1 cellular context compared by ENCODE assay signal in genomic region chr14:24232645-24233537, GRCh38.
TF ChIP-seq lines count a peak whose summit lies in the region.

Gene GMPR2, plus strand, starts transcription at chr14:24232929. Its CDS starts 325 bp downstream, at chr14:24233254.

TF ChIP-seq in HepG2, 621 proteins besides CTCF, POLR2A, EP300 and RAD21 (continued from another document and continues in another):
- TF ChIP-seq ZBTB40 (IDR thresholded peaks at IDR 0.05) (peak; percentile 60), ZBTB40 (CRISPR knock-in tag; IDR thresholded peaks at IDR 0.05) (no peak; the same call in none of the 2 replicates), BRD4 (CRISPR knock-in tag; IDR thresholded peaks at IDR 0.05) (peak; percentile 86), KMT2A (CRISPR knock-in tag; IDR thresholded peaks at IDR 0.05) (peak; percentile 73), TCF7 (IDR thresholded peaks at IDR 0.05; ENCODE audit: low read depth) (no peak), ZKSCAN1 (IDR thresholded peaks at IDR 0.05; ENCODE audit: low read length) (no peak), HOXD1 (CRISPR knock-in tag; IDR thresholded peaks at IDR 0.05) (peak; percentile 31; the same call in 1 of the 2 replicates), ZBED4 (CRISPR knock-in tag; IDR thresholded peaks at IDR 0.05; ENCODE audit: borderline replicate concordance) (peak; percentile 74; the same call in 1 of the 2 replicates), SNRNP70 (IDR thresholded peaks at IDR 0.05; ENCODE audit: low read depth, low read length) (no peak), ZNF256 (CRISPR knock-in tag; conservative IDR thresholded peaks at IDR 0.05) (peak; percentile 79; the same call in 1 of the 2 replicates), GTF2F1 (IDR thresholded peaks at IDR 0.05; ENCODE audit: low read length) (no peak), RFX1 (IDR thresholded peaks at IDR 0.05) (0 out of 2 replicates have a peak, but pooled peaks have one; percentile 7), KLF11 (CRISPR knock-in tag; IDR thresholded peaks at IDR 0.05) (peak; percentile 88; the same call in 1 of the 2 replicates), NFIB (CRISPR knock-in tag; IDR thresholded peaks at IDR 0.05; ENCODE audit: borderline replicate concordance) (no peak), TRIM24 (CRISPR knock-in tag; IDR thresholded peaks at IDR 0.05) (no peak), POLR2G (IDR thresholded peaks at IDR 0.05; ENCODE audit: low read depth, low read length) (peak; percentile 96), STAT6 (CRISPR knock-in tag; IDR thresholded peaks at IDR 0.05; ENCODE audit: borderline replicate concordance) (no peak; the same call in 1 of the 2 replicates), SIN3A (IDR thresholded peaks at IDR 0.05; ENCODE audit: borderline replicate concordance, low read depth, low read length) (no peak), ZNF234 (CRISPR knock-in tag; conservative IDR thresholded peaks at IDR 0.05) (peak; percentile 1; the same call in 1 of the 2 replicates), AHDC1 (CRISPR knock-in tag; IDR thresholded peaks at IDR 0.05; ENCODE audit: borderline replicate concordance) (peak; percentile 70; the same call in 1 of the 2 replicates), ZNF589 (CRISPR knock-in tag; conservative IDR thresholded peaks at IDR 0.05) (no peak; the same call in none of the 2 replicates), THRA (CRISPR knock-in tag; IDR thresholded peaks at IDR 0.05; ENCODE audit: borderline replicate concordance) (peak; percentile 85), ZNF501 (CRISPR knock-in tag; IDR thresholded peaks at IDR 0.05) (peak; percentile 85), KAT8 (CRISPR knock-in tag; IDR thresholded peaks at IDR 0.05) (peak; percentile 94), ZNF891 (CRISPR knock-in tag; IDR thresholded peaks at IDR 0.05) (peak; percentile 87), ZNF672 (CRISPR knock-in tag; IDR thresholded peaks at IDR 0.05) (no peak), MBNL3 (CRISPR knock-in tag; conservative IDR thresholded peaks at IDR 0.05) (0 out of 2 replicates have a peak, but pooled peaks have one; percentile 9)
- TF ChIP-seq, protein P1, sequence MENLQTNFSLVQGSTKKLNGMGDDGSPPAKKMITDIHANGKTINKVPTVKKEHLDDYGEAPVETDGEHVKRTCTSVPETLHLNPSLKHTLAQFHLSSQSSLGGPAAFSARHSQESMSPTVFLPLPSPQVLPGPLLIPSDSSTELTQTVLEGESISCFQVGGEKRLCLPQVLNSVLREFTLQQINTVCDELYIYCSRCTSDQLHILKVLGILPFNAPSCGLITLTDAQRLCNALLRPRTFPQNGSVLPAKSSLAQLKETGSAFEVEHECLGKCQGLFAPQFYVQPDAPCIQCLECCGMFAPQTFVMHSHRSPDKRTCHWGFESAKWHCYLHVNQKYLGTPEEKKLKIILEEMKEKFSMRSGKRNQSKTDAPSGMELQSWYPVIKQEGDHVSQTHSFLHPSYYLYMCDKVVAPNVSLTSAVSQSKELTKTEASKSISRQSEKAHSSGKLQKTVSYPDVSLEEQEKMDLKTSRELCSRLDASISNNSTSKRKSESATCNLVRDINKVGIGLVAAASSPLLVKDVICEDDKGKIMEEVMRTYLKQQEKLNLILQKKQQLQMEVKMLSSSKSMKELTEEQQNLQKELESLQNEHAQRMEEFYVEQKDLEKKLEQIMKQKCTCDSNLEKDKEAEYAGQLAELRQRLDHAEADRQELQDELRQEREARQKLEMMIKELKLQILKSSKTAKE (CRISPR knock-in tag; IDR thresholded peaks at IDR 0.05; ENCODE audit: borderline replicate concordance) = 0 out of 2 replicates have a peak, but pooled peaks have one; percentile 29
